8 cellular contexts compared by ENCODE assay signal in genomic region chr17:74453665-74454196, GRCh38. TPM values are rescaled to one million over a fixed set of nuclear protein-coding genes. Genes with fewer than 3 reads are reported as not detected.
DNase-seq lines count a peak whose midpoint lies in the region; ATAC-seq and TF ChIP-seq lines count a peak whose summit lies in the region.

No MANE protein-coding gene starts in this region.

- no peaks in the 10 kb centered on the region for H3K9me3 Mint-ChIP-seq in activated CD4-positive, alpha-beta T cell treated with anti-CD3 and anti-CD28 coated beads for 36 hours (ENCODE audit: low read depth)

- POLR2A ChIA-PET in activated CD4-positive, alpha-beta T cell treated with anti-CD3 and anti-CD28 coated beads for 36 hours (lab: Charles Lee) = no interaction called here

- WGBS in esophagus, 2 donors = 2 to 4% methylated on average over 34 to 42 of the region's 43 CpGs

- H3K4me3 ChIP-seq in esophagus (ENCODE audit: low read depth in 1 of 2, low read length in 2 of 2) = peak overlapping the region in 1 of 2 donors; percentile 36
- H3K4me3 ChIP-seq in neuron (ENCODE audit: low read length) = peak overlapping the region; percentile 47
- peak overlapping the region; percentile 36 to 40 for H3K4me3 ChIP-seq in vagina

- H3K9me3 ChIP-seq in esophagus (ENCODE audit: control insufficient read depth in 2 of 2, insufficient read depth in 1 of 2, low read depth in 1 of 2, low read length in 1 of 2) (no peaks in the 10 kb centered on the region), neuron (ENCODE audit: low read length) (no peaks in the 10 kb centered on the region), vagina (no peaks in the 10 kb centered on the region)

- TF ChIP-seq CTCF in vagina (IDR thresholded peaks at IDR 0.05) = no peak

- ATAC-seq in Right ventricle myocardium inferior = peak; percentile 98
- peak; percentile 98 for ATAC-seq in activated CD4-positive, alpha-beta T cell treated with anti-CD3 and anti-CD28 coated beads for 36 hours

- H3K27ac ChIP-seq in esophagus (ENCODE audit: low read depth in 2 of 2, low read length in 1 of 2) (peak overlapping the region; percentile 64 to 65), vagina (peak overlapping the region; percentile 72)

- H3K36me3 ChIP-seq in esophagus (ENCODE audit: control insufficient read depth in 2 of 2, insufficient read depth in 2 of 2, low read length in 1 of 2) (no peaks in the 10 kb centered on the region), neuron (ENCODE audit: insufficient read depth, low read length) (no peaks in the 10 kb centered on the region), vagina (no peaks in the 10 kb centered on the region)

- no peaks in the 10 kb centered on the region for H3K27me3 ChIP-seq in esophagus (ENCODE audit: control insufficient read depth in 1 of 2, insufficient read depth in 2 of 2, low read length in 2 of 2)
- H3K27me3 ChIP-seq in neuron (ENCODE audit: insufficient read depth, low read length) = peaks cover 7% of the 10 kb centered on the region
- no peaks in the 10 kb centered on the region for H3K27me3 ChIP-seq in vagina

- H3K4me1 ChIP-seq in esophagus (ENCODE audit: control insufficient read depth in 2 of 2, insufficient read depth in 2 of 2, low read length in 1 of 2) (peaks cover 15% of the 10 kb centered on the region in 2 donors), neuron (ENCODE audit: insufficient read depth, low read length) (peaks cover 15% of the 10 kb centered on the region), vagina (peaks cover 40% of the 10 kb centered on the region)

- H3K4me1 Mint-ChIP-seq in activated CD4-positive, alpha-beta T cell treated with anti-CD3 and anti-CD28 coated beads for 36 hours = peaks cover 6% of the 10 kb centered on the region

- CTCF ChIA-PET in activated CD4-positive, alpha-beta T cell treated with anti-CD3 and anti-CD28 coated beads for 36 hours (lab: Charles Lee) = interaction anchor here (0.6 to 7.7 kb wide), 8 partner anchors 16 to 115 kb away, joined by 3 to 93 read pairs (median 4); no protein-coding TSS in a partner anchor

- DNase-seq in Right ventricle myocardium inferior (ENCODE audit: missing footprints) (no peak), cardiac septum (ENCODE audit: low spot score) (no peak), HPDE6-E6E7 (ENCODE audit: extremely low spot score) (peak; percentile 89), vagina (ENCODE audit: extremely low spot score in 2 of 2) (no peak), NCI-H2227 (lab: John Stamatoyannopoulos, UW; ENCODE audit: unreplicated experiment) (no peak)
- DNase-seq in activated CD4-positive, alpha-beta T cell treated with anti-CD3 and anti-CD28 coated beads for 36 hours = peak; percentile 88

- H3K27ac Mint-ChIP-seq in activated CD4-positive, alpha-beta T cell treated with anti-CD3 and anti-CD28 coated beads for 36 hours = no peak overlapping the region

- no peak overlapping the region for H2AFZ ChIP-seq in neuron (ENCODE audit: low read depth, low read length)

- no peak for TF ChIP-seq POLR2A in vagina (IDR thresholded peaks at IDR 0.05)

- intact Hi-C loops in Right ventricle myocardium inferior (cut with DNase I) (loop anchor here (2.0 to 5.0 kb wide), 2 partner anchors 21 to 156 kb away; partner anchors contain the start of gene GPRC5C), cardiac septum (cut with DNase I) (loop anchor here (2.0 to 10.0 kb wide), 2 partner anchors 23 to 149 kb away; no protein-coding TSS in a partner anchor), vagina (cut with DNase I) (loop anchor here (10.0 kb wide), 1 partner anchor 239 kb away; the partner anchor contains the start of gene TTYH2)
- intact Hi-C loops in activated CD4-positive, alpha-beta T cell treated with anti-CD3 and anti-CD28 coated beads for 36 hours (cut with DNase I, micrococcal nuclease) = loop anchor here (1.0 to 10.0 kb wide), 3 partner anchors 21 to 149 kb away; partner anchors contain the start of gene GPRC5C (in 1 of the 2)

- H3K36me3 Mint-ChIP-seq in activated CD4-positive, alpha-beta T cell treated with anti-CD3 and anti-CD28 coated beads for 36 hours (ENCODE audit: low read depth) = no peaks in the 10 kb centered on the region

- H3K4me3 Mint-ChIP-seq in activated CD4-positive, alpha-beta T cell treated with anti-CD3 and anti-CD28 coated beads for 36 hours = no peak overlapping the region

- H3K27me3 Mint-ChIP-seq in activated CD4-positive, alpha-beta T cell treated with anti-CD3 and anti-CD28 coated beads for 36 hours = peaks cover 6% of the 10 kb centered on the region

RNA-seq across cellular contexts. Expression of gene CD300A, which starts 12.7 kb away (rescaled TPM):
- total RNA-seq in Right ventricle myocardium inferior (2.4 TPM), cardiac septum (2.6 TPM), vagina (4.2 TPM)
- total RNA-seq in activated CD4-positive, alpha-beta T cell treated with anti-CD3 and anti-CD28 coated beads for 36 hours = 1 to 10 TPM; 4.9 to 5.8 TPM
- 1 to 10 TPM; 1.3 to 1.6 TPM for polyA plus RNA-seq in esophagus

RNA-seq across cellular contexts. Expression of gene GPRC5C, which starts 21.8 kb away (rescaled TPM):
- total RNA-seq in Right ventricle myocardium inferior = 37.2 TPM
- 31.7 TPM for total RNA-seq in cardiac septum
- 1 to 10 TPM in 1 of 2 experiments, under 1 TPM in 1; 0.97 to 1.3 TPM for total RNA-seq in activated CD4-positive, alpha-beta T cell treated with anti-CD3 and anti-CD28 coated beads for 36 hours
- 1 to 10 TPM; 6.7 to 8.8 TPM for polyA plus RNA-seq in esophagus
- total RNA-seq in vagina = 27.5 TPM

Comparison
In these comparisons a context has a peak if more than half of its experiments do, and no peak if none do; other contexts are left out.
1. DNase-seq: peak in HPDE6-E6E7 (single experiment) and activated CD4-positive, alpha-beta T cell treated with anti-CD3 and anti-CD28 coated beads for 36 hours (single experiment); none in Right ventricle myocardium inferior (single experiment), cardiac septum (single experiment), vagina (0 of 2) and NCI-H2227 (single experiment).
2. RNA of gene GPRC5C, which starts 21.8 kb away (total RNA-seq): 37.2 TPM in Right ventricle myocardium inferior (single experiment), 31.7 TPM in cardiac septum (single experiment) and 27.5 TPM in vagina (single experiment); 0.97 to 1.3 TPM in activated CD4-positive, alpha-beta T cell treated with anti-CD3 and anti-CD28 coated beads for 36 hours; every median in the first group is over 10 times any median in the second.